Comparison of ENCODE assay signal across 30 cellular contexts in genomic region chr14:94293578-94293924, GRCh38. TPM values are rescaled to one million over a fixed set of nuclear protein-coding genes. Genes with fewer than 3 reads are reported as not detected.
"Had no signal": no experiment of that assay in that cellular context is flagged by ENCODE, and none has a peak within 500 bp of the region (broad histone marks: within the 10 kb centered on the region; RNA-seq: fewer than 3 reads in every experiment).

No MANE protein-coding gene starts in this region.

- ATAC-seq: left cardiac atrium; left lung; naive thymus-derived CD4-positive, alpha-beta T cell; natural killer cell treated with Interleukin-12 subunit alpha and Interleukin-12 subunit beta and Interleukin-15 and Interleukin-18, amount 100 ng/mL, for 72 hours; right cardiac atrium; stimulated activated memory B cell treated with anti-CD40 and anti-IgM and Interleukin-4, amounts not matched to agents 10 μg/mL and 1 μg/mL and 100 μg/mL, for 72 hours; stimulated activated naive CD8-positive, alpha-beta T cell treated with anti-CD3 and anti-CD28 coated beads, Interleukin-15, amount 100 ng/mL, for 72 hours had no signal

- H3K27me3 ChIP-seq: ovary, sigmoid colon, tibial nerve, vagina had no signal

- H3K27ac ChIP-seq: left lung, ovary, sigmoid colon, spleen, tibial nerve, vagina had no signal

- FAIRE-seq: keratinocyte, small intestine had no signal

- DNase-seq: kidney glomerular epithelial cell; left cardiac atrium; left lung; mesendoderm; naive thymus-derived CD4-positive, alpha-beta T cell; ovary; sigmoid colon; small intestine; spleen; stimulated activated CD4-positive, alpha-beta T cell treated with anti-CD3 and anti-CD28 coated beads, Interleukin-4, amount 100 ng/mL, for 24 hours; stimulated activated naive CD4-positive, alpha-beta T cell treated with Interleukin-2 at 50 U/mL for 16 hours; stimulated activated naive CD8-positive, alpha-beta T cell treated with anti-CD3 and anti-CD28 coated beads, Interleukin-15, amount 100 ng/mL, for 72 hours; substantia nigra had no signal

- H3K4me3 ChIP-seq: left lung, lung, ovary, sigmoid colon, spleen, tibial nerve, vagina had no signal

- H3K9me3 ChIP-seq: left lung, ovary, sigmoid colon, vagina had no signal

- H3K36me3 ChIP-seq: left lung, ovary, sigmoid colon, spleen, tibial nerve, vagina had no signal

- H3K4me1 ChIP-seq: left lung, sigmoid colon, spleen, tibial nerve, vagina had no signal

RNA-seq across cellular contexts. Expression of gene SERPINA10, which starts 0.5 kb away (rescaled TPM):
- total RNA-seq: left cardiac atrium; left lung; lower leg skin; mesothelial cell of epicardium; mononuclear cell; myocyte; naive thymus-derived CD4-positive, alpha-beta T cell; natural killer cell treated with Interleukin-12 subunit alpha and Interleukin-12 subunit beta and Interleukin-15 and Interleukin-18, amount 100 ng/mL, for 72 hours; omental fat pad; pulmonary artery endothelial cell; renal cortical epithelial cell; right cardiac atrium; sigmoid colon; spleen; temporal lobe; tibial nerve; urinary bladder; vagina had no signal
- polyA plus RNA-seq: keratinocyte; lung; naive thymus-derived CD4-positive, alpha-beta T cell; neural cell; ovary; right cardiac atrium; spleen had no signal

RNA-seq across cellular contexts. Expression of gene SERPINA6, which starts 29.6 kb away (rescaled TPM):
- total RNA-seq: left cardiac atrium; left lung; lower leg skin; mesothelial cell of epicardium; mononuclear cell; myocyte; naive thymus-derived CD4-positive, alpha-beta T cell; natural killer cell treated with Interleukin-12 subunit alpha and Interleukin-12 subunit beta and Interleukin-15 and Interleukin-18, amount 100 ng/mL, for 72 hours; pulmonary artery endothelial cell; right cardiac atrium; sigmoid colon; spleen; temporal lobe; urinary bladder; vagina had no signal
- polyA plus RNA-seq: keratinocyte; naive thymus-derived CD4-positive, alpha-beta T cell; neural cell; right cardiac atrium; spleen had no signal
